ENCODE assay signal across 15 cellular contexts in genomic region chr15:70479056-70479455, GRCh38.
DNase-seq lines count a peak whose midpoint lies in the region; ATAC-seq and TF ChIP-seq lines count a peak whose summit lies in the region.
"Had no signal": no experiment of that assay in that cellular context is flagged by ENCODE, and none has a peak within 500 bp of the region (broad histone marks: within the 10 kb centered on the region; RNA-seq: fewer than 3 reads in every experiment).

No MANE protein-coding gene starts in this region.

- CTCF ChIA-PET in HEK293T (lab: Yijun Ruan, JAX): no interaction called here

- no peaks in the 10 kb centered on the region for H3K9me3 ChIP-seq in T-helper 17 cell (ENCODE audit: control insufficient read depth, low read length, poor library complexity, severe bottlenecking)
- H3K9me3 ChIP-seq: breast epithelium, SJCRH30 had no signal

- peak overlapping the region; percentile 10 for H3K4me3 ChIP-seq in GM12865 (ENCODE audit: low read depth, low read length)
- H3K4me3 ChIP-seq: breast epithelium, SJCRH30 had no signal

- POLR2A ChIA-PET in HEK293T (lab: Yijun Ruan, JAX): no interaction called here

- no peak for DNase-seq in T-helper 2 cell treated with Interferon-gamma antibody and Interleukin-4, amounts not matched to agents 5 μg/mL and 100 μg/mL, for 36 hours (ENCODE audit: low spot score)
- no peak for DNase-seq in T-helper 2 cell
- DNase-seq in GM12865 (ENCODE audit: low read depth): no peak
- DNase-seq in T-helper 17 cell: no peak
- no peak for DNase-seq in natural killer cell treated with Interleukin-12 subunit alpha and Interleukin-12 subunit beta and Interleukin-15 and Interleukin-18, amount 100 ng/mL, for 72 hours (ENCODE audit: low spot score)
- DNase-seq in nucleus accumbens (lab: John Stamatoyannopoulos, UW): no peak
- DNase-seq in HEK293T (ENCODE audit: extremely low spot score): no peak
- DNase-seq: activated naive CD4-positive, alpha-beta T cell treated with anti-CD3 and anti-CD28 coated beads, Interleukin-2, amount 50 U/mL, for 16 hours; EL; NCI-H226; SJCRH30; small intestine had no signal

- peaks cover 58% of the 10 kb centered on the region for H3K27me3 Mint-ChIP-seq in T-helper 2 cell treated with Interferon-gamma antibody and Interleukin-4, amounts not matched to agents 5 μg/mL and 100 μg/mL, for 36 hours (ENCODE audit: low read depth)
- H3K27me3 Mint-ChIP-seq in T-helper 17 cell: peaks cover 30% of the 10 kb centered on the region
- H3K27me3 Mint-ChIP-seq in natural killer cell treated with Interleukin-12 subunit alpha and Interleukin-12 subunit beta and Interleukin-15 and Interleukin-18, amount 100 ng/mL, for 72 hours: peaks cover 38 to 42% of the 10 kb centered on the region in 2 donors

- no peaks in the 10 kb centered on the region for H3K9me3 Mint-ChIP-seq in T-helper 2 cell treated with Interferon-gamma antibody and Interleukin-4, amounts not matched to agents 5 μg/mL and 100 μg/mL, for 36 hours
- H3K9me3 Mint-ChIP-seq in natural killer cell treated with Interleukin-12 subunit alpha and Interleukin-12 subunit beta and Interleukin-15 and Interleukin-18, amount 100 ng/mL, for 72 hours: no peaks in the 10 kb centered on the region
- H3K9me3 Mint-ChIP-seq: mesothelial cell of epicardium had no signal

- H3K4me3 Mint-ChIP-seq in T-helper 2 cell treated with Interferon-gamma antibody and Interleukin-4, amounts not matched to agents 5 μg/mL and 100 μg/mL, for 36 hours: peak overlapping the region; percentile 61
- H3K4me3 Mint-ChIP-seq in T-helper 17 cell: peak overlapping the region; percentile 69
- H3K4me3 Mint-ChIP-seq in natural killer cell treated with Interleukin-12 subunit alpha and Interleukin-12 subunit beta and Interleukin-15 and Interleukin-18, amount 100 ng/mL, for 72 hours: peak overlapping the region; percentile 63
- H3K4me3 Mint-ChIP-seq: mesothelial cell of epicardium had no signal

- no peaks in the 10 kb centered on the region for H3K36me3 Mint-ChIP-seq in T-helper 2 cell treated with Interferon-gamma antibody and Interleukin-4, amounts not matched to agents 5 μg/mL and 100 μg/mL, for 36 hours (ENCODE audit: low read depth)
- H3K36me3 Mint-ChIP-seq in T-helper 17 cell (ENCODE audit: low read depth): no peaks in the 10 kb centered on the region
- H3K36me3 Mint-ChIP-seq in natural killer cell treated with Interleukin-12 subunit alpha and Interleukin-12 subunit beta and Interleukin-15 and Interleukin-18, amount 100 ng/mL, for 72 hours: peaks cover 12% of the 10 kb centered on the region
- H3K36me3 Mint-ChIP-seq: mesothelial cell of epicardium had no signal

- H3K27ac Mint-ChIP-seq in T-helper 2 cell treated with Interferon-gamma antibody and Interleukin-4, amounts not matched to agents 5 μg/mL and 100 μg/mL, for 36 hours: peak overlapping the region; percentile 72
- H3K27ac Mint-ChIP-seq in T-helper 17 cell: peak overlapping the region; percentile 49
- H3K27ac Mint-ChIP-seq in natural killer cell treated with Interleukin-12 subunit alpha and Interleukin-12 subunit beta and Interleukin-15 and Interleukin-18, amount 100 ng/mL, for 72 hours: peak overlapping the region in 1 of 2 donors; percentile 40
- H3K27ac Mint-ChIP-seq: mesothelial cell of epicardium had no signal

- ATAC-seq in T-helper 17 cell: no peak
- no peak for ATAC-seq in natural killer cell treated with Interleukin-12 subunit alpha and Interleukin-12 subunit beta and Interleukin-15 and Interleukin-18, amount 100 ng/mL, for 72 hours
- ATAC-seq in HG03108 (IDR thresholded peaks at IDR 0.05; ENCODE audit: unreplicated experiment): no peak

- no peak for TF ChIP-seq CTCF in GM12865 (IDR thresholded peaks at IDR 0.05; ENCODE audit: insufficient read depth, low read depth, low read length, missing control alignments)

- peaks cover 50% of the 10 kb centered on the region for H3K4me1 Mint-ChIP-seq in T-helper 2 cell treated with Interferon-gamma antibody and Interleukin-4, amounts not matched to agents 5 μg/mL and 100 μg/mL, for 36 hours (ENCODE audit: low read depth)
- H3K4me1 Mint-ChIP-seq in T-helper 17 cell: peaks cover 46% of the 10 kb centered on the region
- H3K4me1 Mint-ChIP-seq in natural killer cell treated with Interleukin-12 subunit alpha and Interleukin-12 subunit beta and Interleukin-15 and Interleukin-18, amount 100 ng/mL, for 72 hours (ENCODE audit: low read depth in 2 of 2): peaks cover 43 to 65% of the 10 kb centered on the region in 2 donors

TF ChIP-seq in HEK293T, 16 proteins besides CTCF, POLR2A, EP300 and RAD21:
- TF ChIP-seq ZNF384 (IDR thresholded peaks at IDR 0.05) (no peak), BHLHE40 (IDR thresholded peaks at IDR 0.05; ENCODE audit: borderline replicate concordance) (no peak), ELF4 (IDR thresholded peaks at IDR 0.05) (no peak), TARDBP (IDR thresholded peaks at IDR 0.05) (no peak), SUZ12 (IDR thresholded peaks at IDR 0.05) (no peak), NFRKB (IDR thresholded peaks at IDR 0.05) (no peak), FOXM1 (IDR thresholded peaks at IDR 0.05; ENCODE audit: borderline replicate concordance) (no peak), PKNOX1 (IDR thresholded peaks at IDR 0.05) (no peak), L3MBTL2 (conservative IDR thresholded peaks at IDR 0.05) (no peak), ARNT (IDR thresholded peaks at IDR 0.05) (no peak), CTBP1 (IDR thresholded peaks at IDR 0.05; ENCODE audit: borderline replicate concordance) (no peak), SP1 (IDR thresholded peaks at IDR 0.05) (no peak), HDGF (IDR thresholded peaks at IDR 0.05; ENCODE audit: borderline replicate concordance) (no peak), FOXK2 (IDR thresholded peaks at IDR 0.05) (no peak), FOXA1 (IDR thresholded peaks at IDR 0.05) (no peak)
